ENCODE assay signal across 12 cellular contexts in genomic region chr1:41800237-41800902, GRCh38.
DNase-seq lines count a peak whose midpoint lies in the region; ATAC-seq and TF ChIP-seq lines count a peak whose summit lies in the region.
"Had no signal": no experiment of that assay in that cellular context is flagged by ENCODE, and none has a peak within 500 bp of the region (broad histone marks: within the 10 kb centered on the region; RNA-seq: fewer than 3 reads in every experiment).

No MANE protein-coding gene starts in this region.

- no peaks in the 10 kb centered on the region for H3K27me3 ChIP-seq in spleen (replicated peaks in 1 of 7)

- H3K4me3 Mint-ChIP-seq in activated CD4-positive, alpha-beta memory T cell treated with anti-CD3 and anti-CD28 coated beads, Interleukin-2, amount 10 ng/mL, durations not matched to agents 7 days and 5 days: no peak overlapping the region

- POLR2A ChIA-PET in activated CD4-positive, alpha-beta memory T cell treated with anti-CD3 and anti-CD28 coated beads, Interleukin-2, amount 10 ng/mL, durations not matched to agents 7 days and 5 days (lab: Charles Lee): interaction anchor here (0.6 to 1.7 kb wide), 4 partner anchors 10 to 141 kb away, joined by 3 to 6 read pairs (median 4); no protein-coding TSS in a partner anchor

- no peak overlapping the region for H3K4me3 ChIP-seq in spleen
- H3K4me3 ChIP-seq: A549 had no signal

- peak; percentile 70 to 73 for ATAC-seq in activated CD4-positive, CD25-positive, alpha-beta regulatory T cell treated with anti-CD3 and anti-CD28 coated beads, Interleukin-2, amount 50 U/mL, for 24 hours
- ATAC-seq in HG02642 (IDR thresholded peaks at IDR 0.05; ENCODE audit: poor library complexity, unreplicated experiment) (peak; percentile 56), HG02884 (IDR thresholded peaks at IDR 0.05; ENCODE audit: unreplicated experiment) (no peak)
- ATAC-seq: A549; naive thymus-derived CD4-positive, alpha-beta T cell had no signal

- no peak for TF ChIP-seq POLR2A in spleen (IDR thresholded peaks at IDR 0.05)

- peaks cover 24% of the 10 kb centered on the region for H3K36me3 Mint-ChIP-seq in activated CD4-positive, alpha-beta memory T cell treated with anti-CD3 and anti-CD28 coated beads, Interleukin-2, amount 10 ng/mL, durations not matched to agents 7 days and 5 days (ENCODE audit: low read depth)

- no peaks in the 10 kb centered on the region for H3K36me3 ChIP-seq in spleen

- no peaks in the 10 kb centered on the region for H3K9me3 Mint-ChIP-seq in activated CD4-positive, alpha-beta memory T cell treated with anti-CD3 and anti-CD28 coated beads, Interleukin-2, amount 10 ng/mL, durations not matched to agents 7 days and 5 days
- H3K9me3 Mint-ChIP-seq: naive thymus-derived CD4-positive, alpha-beta T cell had no signal

- no peaks in the 10 kb centered on the region for H3K27me3 Mint-ChIP-seq in activated CD4-positive, alpha-beta memory T cell treated with anti-CD3 and anti-CD28 coated beads, Interleukin-2, amount 10 ng/mL, durations not matched to agents 7 days and 5 days
- H3K27me3 Mint-ChIP-seq: naive thymus-derived CD4-positive, alpha-beta T cell had no signal

- no peak for TF ChIP-seq CTCF in spleen (IDR thresholded peaks at IDR 0.05 in 8 of 11, conservative IDR thresholded peaks at IDR 0.05 in 3 of 11)

- WGBS in spleen, 5 donors: 59 to 88% (median 65%) methylated on average over 1 to 2 of the region's 2 CpGs

- H3K27ac Mint-ChIP-seq in activated CD4-positive, alpha-beta memory T cell treated with anti-CD3 and anti-CD28 coated beads, Interleukin-2, amount 10 ng/mL, durations not matched to agents 7 days and 5 days: peak overlapping the region; percentile 62

- H3K4me1 Mint-ChIP-seq in activated CD4-positive, alpha-beta memory T cell treated with anti-CD3 and anti-CD28 coated beads, Interleukin-2, amount 10 ng/mL, durations not matched to agents 7 days and 5 days: peaks cover 69% of the 10 kb centered on the region

- peaks cover 36 to 63% (median 52%) of the 10 kb centered on the region in 6 donors for H3K4me1 ChIP-seq in spleen
- H3K4me1 ChIP-seq: A549 had no signal

- H3K9me3 ChIP-seq in spleen: no peaks in the 10 kb centered on the region
- H3K9me3 ChIP-seq: A549 had no signal

- DNase-seq in activated CD4-positive, CD25-positive, alpha-beta regulatory T cell treated with anti-CD3 and anti-CD28 coated beads, Interleukin-2, amount 50 U/mL, for 72 hours: no peak
- DNase-seq in activated CD4-positive, alpha-beta memory T cell treated with anti-CD3 and anti-CD28 coated beads, Interleukin-2, amount 10 ng/mL, durations not matched to agents 7 days and 5 days: no peak
- DNase-seq in spleen: no peak
- DNase-seq in GDM1 (lab: John Stamatoyannopoulos, UW): no peak
- DNase-seq in foreskin melanocyte: no peak
- DNase-seq: glutamatergic neuron; naive thymus-derived CD4-positive, alpha-beta T cell; NCI-H345 had no signal

- CTCF ChIA-PET in activated CD4-positive, alpha-beta memory T cell treated with anti-CD3 and anti-CD28 coated beads, Interleukin-2, amount 10 ng/mL, durations not matched to agents 7 days and 5 days (lab: Charles Lee): interaction anchor here (2.1 to 4.4 kb wide), 2 partner anchors 11 to 226 kb away, joined by 6 to 20 read pairs; no protein-coding TSS in a partner anchor

- peak overlapping the region in 5 of 8 donors; percentile 27 to 85 (median 31) for H3K27ac ChIP-seq in spleen
- H3K27ac ChIP-seq: A549 had no signal

- intact Hi-C loops in spleen (cut with DNase I; ENCODE audit: low total_unique reads): no loop called here
